In genomic region chr22:21824439-21824912, GRCh38 we compare ENCODE assay signal across 1 cellular context.
TF ChIP-seq lines count a peak whose summit lies in the region.

No MANE protein-coding gene starts in this region.

TF ChIP-seq in endothelial cell of umbilical vein, 7 proteins besides CTCF, POLR2A, EP300 and RAD21 (continued from another document):
- peak; percentile 50 for TF ChIP-seq FOS (IDR thresholded peaks at IDR 0.05; ENCODE audit: borderline replicate concordance, insufficient read depth, low read length)
TF ChIP-seq in endothelial cell of umbilical vein: peak in this region for 2.
